Comparison of ENCODE assay signal across 19 cellular contexts in genomic region chr19:11160119-11160768, GRCh38. TPM values are rescaled to one million over a fixed set of nuclear protein-coding genes. Genes with fewer than 3 reads are reported as not detected.
A peak's percentile ranks its signal among the peaks of the same experiment; 100 is the strongest.
DNase-seq lines count a peak whose midpoint lies in the region; ATAC-seq and TF ChIP-seq lines count a peak whose summit lies in the region.
"Had no signal": no experiment of that assay in that cellular context is flagged by ENCODE, and none has a peak within 500 bp of the region (broad histone marks: within the 10 kb centered on the region; RNA-seq: fewer than 3 reads in every experiment).

No MANE protein-coding gene starts in this region.

- peak overlapping the region in 1 of 2 experiments; percentile 56; a peak in 1 of 4 replicates for H4K8ac ChIP-seq in IMR-90 (ENCODE audit: low read depth in 2 of 2, low read length in 2 of 2)

- TF ChIP-seq RAD21 in IMR-90 (IDR thresholded peaks at IDR 0.05; ENCODE audit: low read length), result no peak

- POLR2A ChIA-PET in IMR-90 (lab: Charles Lee; ENCODE audit: unreplicated experiment), result no interaction called here
- POLR2A ChIA-PET in CD4-positive, alpha-beta T cell (lab: Charles Lee), result no interaction called here

- peaks cover 0 to 18% of the 10 kb centered on the region in 2 experiments; a peak in 2 of 4 replicates for H3K79me1 ChIP-seq in IMR-90 (ENCODE audit: low read depth in 1 of 2, low read length in 2 of 2)

- no peaks in the 10 kb centered on the region; the same call in 1 of the 2 replicates for H3K9me3 ChIP-seq in IMR-90 (ENCODE audit: control insufficient read depth, insufficient read depth, low read length)
- no peaks in the 10 kb centered on the region for H3K9me3 ChIP-seq in ascending aorta
- H3K9me3 ChIP-seq in right atrium auricular region, result no peaks in the 10 kb centered on the region
- no peaks in the 10 kb centered on the region for H3K9me3 ChIP-seq in gastrocnemius medialis
- H3K9me3 ChIP-seq in CD4-positive, alpha-beta T cell (ENCODE audit: control insufficient read depth, low read length), result no peaks in the 10 kb centered on the region

- H2BK20ac ChIP-seq in IMR-90 (ENCODE audit: low read depth, low read length), result no peak overlapping the region; the same call in 1 of the 2 replicates

- H3K36me3 ChIP-seq in IMR-90 (ENCODE audit: control insufficient read depth, insufficient read depth, low read length) (peaks cover 10% of the 10 kb centered on the region), ascending aorta (no peaks in the 10 kb centered on the region), right atrium auricular region (no peaks in the 10 kb centered on the region), gastrocnemius medialis (no peaks in the 10 kb centered on the region)
- H3K36me3 ChIP-seq: BLaER1 had no signal

- no peaks in the 10 kb centered on the region for H3K27me3 Mint-ChIP-seq in CD4-positive, alpha-beta T cell
- H3K27me3 Mint-ChIP-seq: stimulated activated memory B cell treated with anti-CD40 and anti-IgM and Interleukin-4, amounts not matched to agents 10 μg/mL and 1 μg/mL and 100 μg/mL, for 72 hours; T-cell had no signal

- no peaks in the 10 kb centered on the region for H3K27me3 ChIP-seq in IMR-90 (ENCODE audit: control insufficient read depth, insufficient read depth, low read length)
- no peaks in the 10 kb centered on the region for H3K27me3 ChIP-seq in ascending aorta
- no peaks in the 10 kb centered on the region for H3K27me3 ChIP-seq in right atrium auricular region
- H3K27me3 ChIP-seq in gastrocnemius medialis, result no peaks in the 10 kb centered on the region
- no peaks in the 10 kb centered on the region for H3K27me3 ChIP-seq in CD4-positive, alpha-beta T cell (ENCODE audit: control insufficient read depth, insufficient read depth, low read length)
- H3K27me3 ChIP-seq: BLaER1 had no signal

- peak overlapping the region; percentile 93 for H2BK5ac ChIP-seq in IMR-90 (ENCODE audit: low read depth, low read length, poor library complexity, severe bottlenecking)

- no peak overlapping the region for H4K5ac ChIP-seq in IMR-90 (ENCODE audit: low read depth, low read length)

- no peaks in the 10 kb centered on the region for H4K20me1 ChIP-seq in IMR-90 (ENCODE audit: insufficient read depth, low read length)
- H4K20me1 ChIP-seq: BLaER1 had no signal

- H3K23ac ChIP-seq in IMR-90 (ENCODE audit: low read depth, low read length), result peak overlapping the region; percentile 77; the same call in 1 of the 2 replicates

- no peak overlapping the region for H3K27ac Mint-ChIP-seq in CD4-positive, alpha-beta T cell
- H3K27ac Mint-ChIP-seq: GM23338; stimulated activated memory B cell treated with anti-CD40 and anti-IgM and Interleukin-4, amounts not matched to agents 10 μg/mL and 1 μg/mL and 100 μg/mL, for 72 hours; T-cell had no signal

- dilution Hi-C loops in IMR-90 (cut with HindIII; ENCODE audit: low sequenced_read_pairs, unreplicated experiment), result no loop called here

- peak overlapping the region; percentile 9; the same call in 1 of the 2 replicates for H3K56ac ChIP-seq in IMR-90 (ENCODE audit: extremely low read depth, insufficient read depth, low read length)

- H3K4me1 ChIP-seq in IMR-90 (ENCODE audit: control insufficient read depth, insufficient read depth, low read length), result peaks cover 13% of the 10 kb centered on the region
- peaks cover 10 to 44% of the 10 kb centered on the region in 2 donors for H3K4me1 ChIP-seq in ascending aorta
- peaks cover 0 to 60% of the 10 kb centered on the region in 2 donors for H3K4me1 ChIP-seq in right atrium auricular region
- peaks cover 15 to 25% of the 10 kb centered on the region in 2 donors for H3K4me1 ChIP-seq in gastrocnemius medialis

- H3K4ac ChIP-seq in IMR-90 (ENCODE audit: low read depth, low read length), result peak overlapping the region; percentile 31; the same call in 1 of the 2 replicates

- BruUV-seq in IMR-90 (replicated peaks; lab: Mats Ljungman, UMichigan), result no TSS peak

- H3K4me3 Mint-ChIP-seq in CD4-positive, alpha-beta T cell, result no peak overlapping the region
- H3K4me3 Mint-ChIP-seq: GM23338; mesothelial cell of epicardium; stimulated activated memory B cell treated with anti-CD40 and anti-IgM and Interleukin-4, amounts not matched to agents 10 μg/mL and 1 μg/mL and 100 μg/mL, for 72 hours; T-cell had no signal

- WGBS in IMR-90 (ENCODE audit: extremely low coverage in 2 of 2, insufficient read length in 1 of 2), 2 experiments, result no CpG with 5 or more reads among the region's 7 CpGs

- H2BK120ac ChIP-seq in IMR-90 (ENCODE audit: low read depth, low read length), result peak overlapping the region; percentile 51; the same call in 1 of the 2 replicates

- DNase-seq in IMR-90 (peak; percentile 73), ascending aorta (ENCODE audit: low spot score in 2 of 2) (no peak), right atrium auricular region (ENCODE audit: low spot score) (no peak), gastrocnemius medialis (no peak), mucosa of gallbladder (ENCODE audit: low spot score) (no peak), globus pallidus (ENCODE audit: low spot score) (no peak)
- no peak for DNase-seq in CD4-positive, alpha-beta T cell
- DNase-seq: activated T-cell treated with anti-CD3 and anti-CD28 coated beads, Interleukin-2, amount 50 U/mL, for 48 hours; effector memory CD4-positive, alpha-beta T cell; hippocampal formation; NCI-H2081 treated with DMSO at 0.1 percent for 48 hours; posterior cingulate gyrus; stimulated activated CD4-positive, alpha-beta T cell treated with anti-CD3 and anti-CD28 coated beads, Interleukin-4, amount 100 ng/mL, for 24 hours; T-cell had no signal

- H3K9me1 ChIP-seq in IMR-90 (ENCODE audit: insufficient read depth, low read length), result peaks cover 8% of the 10 kb centered on the region; the same call in 1 of the 2 replicates

- H3K36me3 Mint-ChIP-seq in CD4-positive, alpha-beta T cell (ENCODE audit: low read depth), result peaks cover 4% of the 10 kb centered on the region
- H3K36me3 Mint-ChIP-seq: stimulated activated memory B cell treated with anti-CD40 and anti-IgM and Interleukin-4, amounts not matched to agents 10 μg/mL and 1 μg/mL and 100 μg/mL, for 72 hours; T-cell had no signal

- ATAC-seq in IMR-90 (ENCODE audit: low read depth) (peak; percentile 31), gastrocnemius medialis (no peak), GM18870 (IDR thresholded peaks at IDR 0.05; ENCODE audit: unreplicated experiment) (no peak)
- no peak for ATAC-seq in CD4-positive, alpha-beta T cell (ENCODE audit: poor library complexity)
- ATAC-seq: GM23338; stimulated activated memory B cell treated with anti-CD40 and anti-IgM and Interleukin-4, amounts not matched to agents 10 μg/mL and 1 μg/mL and 100 μg/mL, for 72 hours; T-cell had no signal

- peak overlapping the region; percentile 80 for H3K14ac ChIP-seq in IMR-90 (replicated peaks; ENCODE audit: low read depth, low read length)

- H3K4me2 ChIP-seq in IMR-90 (ENCODE audit: low read depth, low read length), result peak overlapping the region; percentile 60; the same call in 1 of the 2 replicates
- H3K4me2 ChIP-seq: BLaER1, GM23338 had no signal

- no peak overlapping the region for H3K4me3 ChIP-seq in IMR-90 (ENCODE audit: insufficient read depth, low read depth, low read length)
- no peak overlapping the region for H3K4me3 ChIP-seq in ascending aorta
- H3K4me3 ChIP-seq in right atrium auricular region, result no peak overlapping the region
- no peak overlapping the region for H3K4me3 ChIP-seq in gastrocnemius medialis
- H3K4me3 ChIP-seq: BLaER1, GM23338 had no signal

- TF ChIP-seq CTCF in IMR-90 (conservative IDR thresholded peaks at IDR 0.05; ENCODE audit: low read depth, low read length), result no peak; the same call in 1 of the 2 replicates
- no peak for TF ChIP-seq CTCF in ascending aorta (IDR thresholded peaks at IDR 0.05)
- TF ChIP-seq CTCF in right atrium auricular region (IDR thresholded peaks at IDR 0.05), result no peak
- TF ChIP-seq CTCF in gastrocnemius medialis (IDR thresholded peaks at IDR 0.05 in 4 of 5, conservative IDR thresholded peaks at IDR 0.05 in 1 of 5), result no peak
- no peak for TF ChIP-seq CTCF in CD4-positive, alpha-beta T cell (IDR thresholded peaks at IDR 0.05)

- in situ Hi-C loops in IMR-90 (cut with MboI; ENCODE audit: low sequenced_read_pairs), result no loop called here
- in situ Hi-C loops in gastrocnemius medialis (cut with MboI; ENCODE audit: low sequenced_read_pairs in 4 of 4), result no loop called here

- CTCF ChIA-PET in IMR-90 (lab: Yijun Ruan, JAX), result interaction anchor here (0.6 to 0.7 kb wide), 3 partner anchors 17 to 43 kb away, joined by 3 to 4 read pairs (median 3); no protein-coding TSS in a partner anchor
- CTCF ChIA-PET in CD4-positive, alpha-beta T cell (lab: Charles Lee), result interaction anchor here (0.6 kb wide), 1 partner anchor 9 kb away, joined by 3 read pairs; no protein-coding TSS in a partner anchor

- no peak overlapping the region for H2BK15ac ChIP-seq in IMR-90 (ENCODE audit: low read depth, low read length)

- H2AK5ac ChIP-seq in IMR-90 (ENCODE audit: low read depth, low read length), result no peak overlapping the region

- no peaks in the 10 kb centered on the region for H3K9me3 Mint-ChIP-seq in CD4-positive, alpha-beta T cell
- H3K9me3 Mint-ChIP-seq: GM23338; mesothelial cell of epicardium; stimulated activated memory B cell treated with anti-CD40 and anti-IgM and Interleukin-4, amounts not matched to agents 10 μg/mL and 1 μg/mL and 100 μg/mL, for 72 hours had no signal

- H3K9ac ChIP-seq in IMR-90 (ENCODE audit: low read depth, low read length), result no peak overlapping the region
- H3K9ac ChIP-seq: BLaER1 had no signal

- H3K4me1 Mint-ChIP-seq in CD4-positive, alpha-beta T cell (ENCODE audit: low read depth), result peaks cover 10% of the 10 kb centered on the region
- H3K4me1 Mint-ChIP-seq: GM23338; stimulated activated memory B cell treated with anti-CD40 and anti-IgM and Interleukin-4, amounts not matched to agents 10 μg/mL and 1 μg/mL and 100 μg/mL, for 72 hours had no signal

- peak overlapping the region; percentile 30; the same call in 1 of the 2 replicates for H3K18ac ChIP-seq in IMR-90 (ENCODE audit: low read depth, low read length)

- intact Hi-C loops in IMR-90 (cut with micrococcal nuclease), result no loop called here
- intact Hi-C loops in ascending aorta (cut with DNase I), result no loop called here
- intact Hi-C loops in gastrocnemius medialis (cut with DNase I; ENCODE audit: low total_unique reads), result no loop called here
- intact Hi-C loops in CD4-positive, alpha-beta T cell (cut with DNase I, micrococcal nuclease), result no loop called here

- H2AK9ac ChIP-seq in IMR-90 (replicated peaks; ENCODE audit: low read depth, low read length, poor library complexity), result peak overlapping the region; percentile 60

- H2AFZ ChIP-seq in IMR-90 (replicated peaks; ENCODE audit: low read length, poor library complexity), result no peak overlapping the region
- H2AFZ ChIP-seq: GM23338 had no signal

- peak overlapping the region; percentile 23; the same call in 1 of the 2 replicates for H3K27ac ChIP-seq in IMR-90 (ENCODE audit: insufficient read depth, low read length)
- peak overlapping the region; percentile 80 to 82 for H3K27ac ChIP-seq in ascending aorta
- peak overlapping the region; percentile 76 to 87 for H3K27ac ChIP-seq in right atrium auricular region
- H3K27ac ChIP-seq in gastrocnemius medialis, result peak overlapping the region; percentile 32 to 79 (median 44)
- H3K27ac ChIP-seq in CD4-positive, alpha-beta T cell (ENCODE audit: low read depth, low read length), result no peak overlapping the region
- H3K27ac ChIP-seq: BLaER1 had no signal

- no peak overlapping the region for H4K91ac ChIP-seq in IMR-90 (ENCODE audit: insufficient read depth, low read depth, low read length)

- TF ChIP-seq POLR2A in IMR-90 (IDR thresholded peaks at IDR 0.05; ENCODE audit: low read depth, low read length) (no peak), gastrocnemius medialis (IDR thresholded peaks at IDR 0.05) (no peak)

RNA-seq across cellular contexts. Expression of gene SPC24, which starts 4.7 kb away (rescaled TPM):
- total RNA-seq in IMR-90 (2012; rRNA removed), result 68.3 and 97.5 TPM in 2 replicates
- polyA plus RNA-seq in IMR-90 (2012; rRNA removed), result 11.7 and 12.2 TPM in 2 replicates
- 12.4 and 24.6 TPM in 2 replicates for polyA plus RNA-seq in IMR-90 (2012; cell fraction: cytosol; rRNA removed)
- 10.7 and 11.4 TPM in 2 replicates for polyA plus RNA-seq in IMR-90 (2012; cell fraction: nucleus; rRNA removed; ENCODE audit: low replicate concordance)
- 1.1 TPM for total RNA-seq in ascending aorta
- total RNA-seq in right atrium auricular region, result 1 to 10 TPM; 1.2 to 5.7 TPM
- 1 to 10 TPM in 1 of 4 donors, under 1 TPM in 1, not detected in 2; 0.55 to 1.6 TPM for total RNA-seq in gastrocnemius medialis
- 1 to 10 TPM in 1 of 2 experiments, under 1 TPM in 1; 0.59 to 1.5 TPM for total RNA-seq in CD4-positive, alpha-beta T cell
- total RNA-seq in mucosa of gallbladder, result 2.1 TPM

RNA-seq across cellular contexts. Expression of gene KANK2, which starts 37.1 kb away (rescaled TPM):
- total RNA-seq in IMR-90 (2012; rRNA removed) (104 and 126 TPM in 2 replicates), ascending aorta (572 TPM), right atrium auricular region (100 to 1,000 TPM; 445 to 622 TPM), gastrocnemius medialis (100 to 1,000 TPM in 3 of 4 donors, 10 to 100 TPM in 1; 37.7 to 192 (median 149) TPM), mucosa of gallbladder (225 TPM)
- 156 and 176 TPM in 2 replicates for polyA plus RNA-seq in IMR-90 (2012; rRNA removed)
- polyA plus RNA-seq in IMR-90 (2012; cell fraction: cytosol; rRNA removed), result 95.0 and 131 TPM in 2 replicates
- polyA plus RNA-seq in IMR-90 (2012; cell fraction: nucleus; rRNA removed; ENCODE audit: low replicate concordance), result 95.7 and 185 TPM in 2 replicates
- not detected for total RNA-seq in CD4-positive, alpha-beta T cell

Comparison
In these comparisons a context has a peak if more than half of its experiments do, and no peak if none do; other contexts are left out.
1. RNA of gene SPC24, which starts 4.7 kb away (total RNA-seq): 68.3 to 97.5 TPM in IMR-90; 1.2 to 5.7 TPM in right atrium auricular region, 2.1 TPM in mucosa of gallbladder (single experiment), 0.59 to 1.5 TPM in CD4-positive, alpha-beta T cell, 1.1 TPM in ascending aorta (single experiment) and 0.55 to 1.6 TPM in gastrocnemius medialis; every median in the first group is over 10 times any median in the second.
2. RNA of gene KANK2, which starts 37.1 kb away (total RNA-seq): 445 to 622 TPM in right atrium auricular region, 572 TPM in ascending aorta (single experiment), 225 TPM in mucosa of gallbladder (single experiment), 37.7 to 192 TPM in gastrocnemius medialis and 104 to 126 TPM in IMR-90; not detected in CD4-positive, alpha-beta T cell; every median in the first group is over 10 times any median in the second.